34 cellular contexts compared by ENCODE assay signal in the genomic region with DNA sequence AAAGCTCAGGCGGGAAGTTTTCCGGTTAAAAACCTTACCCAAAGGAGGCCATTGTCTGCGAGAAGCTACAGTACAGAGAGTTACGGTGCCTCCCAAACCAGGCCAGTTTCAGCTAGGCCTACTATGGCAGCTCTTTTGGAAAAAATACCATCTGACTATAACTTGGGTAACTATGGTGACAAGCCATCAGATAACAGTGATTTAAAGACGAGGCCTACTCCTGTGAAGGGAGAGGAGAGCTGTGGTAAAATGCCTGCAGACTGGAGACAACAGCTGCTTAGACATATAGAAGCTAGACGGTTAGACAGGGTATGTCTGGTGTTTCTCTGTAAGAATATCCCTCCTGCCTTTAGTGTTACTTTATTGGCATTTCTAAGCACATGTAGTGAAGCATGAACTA.
"Had no signal": no experiment of that assay in that cellular context is flagged by ENCODE, and none has a peak within 500 bp of the region (broad histone marks: within the 10 kb centered on the region; RNA-seq: fewer than 3 reads in every experiment).

No MANE protein-coding gene starts in this region.

- H3K27me3 ChIP-seq: brain microvascular endothelial cell, esophagus squamous epithelium, gastroesophageal sphincter, heart right ventricle had no signal

- H3K4me3 ChIP-seq: esophagus squamous epithelium, gastroesophageal sphincter, heart right ventricle had no signal

- ATAC-seq: activated CD4-positive, alpha-beta T cell treated with anti-CD3 and anti-CD28 coated beads for 36 hours; activated CD8-positive, alpha-beta memory T cell treated with anti-CD3 and anti-CD28 coated beads, Interleukin-2, amount 10 ng/mL, durations not matched to agents 7 days and 5 days; activated CD8-positive, alpha-beta T cell treated with anti-CD3 and anti-CD28 coated beads, Interleukin-2, amount 10 ng/mL, durations not matched to agents 7 days and 5 days; activated naive CD4-positive, alpha-beta T cell treated with anti-CD3 and anti-CD28 coated beads, Interleukin-2, amount 50 U/mL, for 72 hours; effector memory CD8-positive, alpha-beta T cell; gastroesophageal sphincter; heart right ventricle; T-helper 17 cell had no signal

- H3K36me3 ChIP-seq: brain microvascular endothelial cell, esophagus squamous epithelium, gastroesophageal sphincter, heart right ventricle had no signal

- DNase-seq: activated CD4-positive, alpha-beta memory T cell treated with anti-CD3 and anti-CD28 coated beads for 36 hours; activated CD4-positive, alpha-beta T cell treated with anti-CD3 and anti-CD28 coated beads for 36 hours; activated CD4-positive, alpha-beta T cell treated with anti-CD3 and anti-CD28 coated beads, Interleukin-2, amount 10 ng/mL, durations not matched to agents 24 days and 14 days; activated CD4-positive, CD25-positive, alpha-beta regulatory T cell; activated CD4-positive, CD25-positive, alpha-beta regulatory T cell treated with anti-CD3 and anti-CD28 coated beads, Interleukin-2, amount 50 U/mL, for 72 hours; activated CD8-positive, alpha-beta memory T cell treated with anti-CD3 and anti-CD28 coated beads, Interleukin-2, amount 10 ng/mL, durations not matched to agents 7 days and 5 days; activated CD8-positive, alpha-beta memory T cell treated with anti-CD3 and anti-CD28 coated beads, Interleukin-2, amount 50 U/mL, for 4 hours; activated CD8-positive, alpha-beta T cell treated with anti-CD3 and anti-CD28 coated beads, Interleukin-2, amount 10 ng/mL, durations not matched to agents 7 days and 5 days; activated effector memory CD4-positive, alpha-beta T cell treated with anti-CD3 and anti-CD28 coated beads, Interleukin-2, amount 50 U/mL, for 16 hours; activated naive CD4-positive, alpha-beta T cell treated with anti-CD3 and anti-CD28 coated beads for 36 hours; activated naive CD8-positive, alpha-beta T cell treated with anti-CD3 and anti-CD28 coated beads, Interleukin-2, amount 10 ng/mL, durations not matched to agents 7 days and 5 days; activated T-cell treated with anti-CD3 and anti-CD28 coated beads, Interleukin-2, amount 50 U/mL, for 1 hour; activated T-cell treated with anti-CD3 and anti-CD28 coated beads, Interleukin-2, amount 50 U/mL, for 48 hours; amniotic stem cell; anterior cingulate cortex; brain microvascular endothelial cell; caudate nucleus; cortex of kidney; dermis blood vessel endothelial cell; effector CD4-positive, alpha-beta T cell; effector memory CD8-positive, alpha-beta T cell; esophagus squamous epithelium; foreskin melanocyte; heart right ventricle; T-helper 1 cell; T-helper 17 cell had no signal

- H3K4me1 ChIP-seq: gastroesophageal sphincter had no signal

- H3K9me3 ChIP-seq: esophagus squamous epithelium, gastroesophageal sphincter, heart right ventricle had no signal

- FAIRE-seq: astrocyte, bronchial epithelial cell, colon, endometrium, endothelial cell of umbilical vein had no signal

- H3K27ac ChIP-seq: brain microvascular endothelial cell, epithelial cell of prostate, esophagus squamous epithelium, gastroesophageal sphincter, heart right ventricle had no signal
